In genomic region chr3:159950156-159950898, GRCh38 we compare ENCODE assay signal across 11 cellular contexts. TPM values are rescaled to one million over a fixed set of nuclear protein-coding genes. Genes with fewer than 3 reads are reported as not detected.
DNase-seq lines count a peak whose midpoint lies in the region; ATAC-seq, FAIRE-seq and TF ChIP-seq lines count a peak whose summit lies in the region.
"Had no signal": no experiment of that assay in that cellular context is flagged by ENCODE, and none has a peak within 500 bp of the region (broad histone marks: within the 10 kb centered on the region; RNA-seq: fewer than 3 reads in every experiment).

No MANE protein-coding gene starts in this region.

- H3K36me3 Mint-ChIP-seq in activated CD4-positive, alpha-beta T cell treated with anti-CD3 and anti-CD28 coated beads, Interleukin-2, amount 10 ng/mL, durations not matched to agents 24 days and 14 days (ENCODE audit: low read depth), result no peaks in the 10 kb centered on the region

- peaks cover 31% of the 10 kb centered on the region for H3K27me3 Mint-ChIP-seq in activated CD4-positive, alpha-beta T cell treated with anti-CD3 and anti-CD28 coated beads, Interleukin-2, amount 10 ng/mL, durations not matched to agents 24 days and 14 days

- no peak for TF ChIP-seq POLR2A in GM12891 (IDR thresholded peaks at IDR 0.05; ENCODE audit: low read depth, low read length)

- no peaks in the 10 kb centered on the region for H3K9me3 Mint-ChIP-seq in activated CD4-positive, alpha-beta T cell treated with anti-CD3 and anti-CD28 coated beads, Interleukin-2, amount 10 ng/mL, durations not matched to agents 24 days and 14 days

- H3K9me3 ChIP-seq in left ventricle myocardium inferior (replicated peaks), result no peaks in the 10 kb centered on the region
- H3K9me3 ChIP-seq: upper lobe of left lung had no signal

- H3K4me1 ChIP-seq in left ventricle myocardium inferior, result no peaks in the 10 kb centered on the region
- H3K4me1 ChIP-seq: upper lobe of left lung had no signal

- no peak overlapping the region for H3K4me3 Mint-ChIP-seq in activated CD4-positive, alpha-beta T cell treated with anti-CD3 and anti-CD28 coated beads, Interleukin-2, amount 10 ng/mL, durations not matched to agents 24 days and 14 days

- ATAC-seq in GM19467 (IDR thresholded peaks at IDR 0.05; ENCODE audit: unreplicated experiment), result peak; percentile 71
- ATAC-seq in HG03025 (IDR thresholded peaks at IDR 0.05; ENCODE audit: low FRiP score, unreplicated experiment), result peak; percentile 69
- ATAC-seq in HG03521 (IDR thresholded peaks at IDR 0.05; ENCODE audit: unreplicated experiment), result no peak

- H3K4me1 Mint-ChIP-seq in activated CD4-positive, alpha-beta T cell treated with anti-CD3 and anti-CD28 coated beads, Interleukin-2, amount 10 ng/mL, durations not matched to agents 24 days and 14 days, result no peaks in the 10 kb centered on the region

- no peak for TF ChIP-seq CTCF in left ventricle myocardium inferior (IDR thresholded peaks at IDR 0.05; ENCODE audit: borderline replicate concordance)

- no peak overlapping the region for H3K4me3 ChIP-seq in left ventricle myocardium inferior
- H3K4me3 ChIP-seq: upper lobe of left lung had no signal

- no peaks in the 10 kb centered on the region for H3K36me3 ChIP-seq in left ventricle myocardium inferior
- H3K36me3 ChIP-seq: upper lobe of left lung had no signal

- H3K27ac Mint-ChIP-seq in activated CD4-positive, alpha-beta T cell treated with anti-CD3 and anti-CD28 coated beads, Interleukin-2, amount 10 ng/mL, durations not matched to agents 24 days and 14 days, result no peak overlapping the region

- DNase-seq in GM12891 (ENCODE audit: insufficient read length, low spot score) (no peak), NOMO-1 (lab: John Stamatoyannopoulos, UW; ENCODE audit: unreplicated experiment in 2 of 2) (peak; percentile 82 to 90), left ventricle myocardium inferior (no peak), retina (no peak)
- DNase-seq in activated CD4-positive, alpha-beta T cell treated with anti-CD3 and anti-CD28 coated beads, Interleukin-2, amount 10 ng/mL, durations not matched to agents 24 days and 14 days, result no peak
- DNase-seq: nucleus accumbens, upper lobe of left lung had no signal

- no peak overlapping the region for H3K27ac ChIP-seq in left ventricle myocardium inferior (replicated peaks)
- H3K27ac ChIP-seq: upper lobe of left lung had no signal

- no peaks in the 10 kb centered on the region for H3K27me3 ChIP-seq in left ventricle myocardium inferior (ENCODE audit: low read depth)
- H3K27me3 ChIP-seq: upper lobe of left lung had no signal

- FAIRE-seq in GM12891 (lab: Jason Lieb, UNC), result peak; percentile 70
- FAIRE-seq: islet of Langerhans had no signal

- intact Hi-C loops in left ventricle myocardium inferior (cut with micrococcal nuclease), result no loop called here
- intact Hi-C loops in activated CD4-positive, alpha-beta T cell treated with anti-CD3 and anti-CD28 coated beads, Interleukin-2, amount 10 ng/mL, durations not matched to agents 24 days and 14 days (cut with micrococcal nuclease), result no loop called here

TF ChIP-seq in GM12891, 5 proteins besides CTCF, POLR2A, EP300 and RAD21:
- no peak for TF ChIP-seq POU2F2 (IDR thresholded peaks at IDR 0.05; ENCODE audit: low read depth, low read length)
- no peak for TF ChIP-seq POLR2AphosphoS5 (IDR thresholded peaks at IDR 0.05; ENCODE audit: low read depth, low read length)
- no peak for TF ChIP-seq PAX5 (IDR thresholded peaks at IDR 0.05; ENCODE audit: insufficient read depth, low read length, severe bottlenecking)
- peak; percentile 98 for TF ChIP-seq SPI1 (IDR thresholded peaks at IDR 0.05; ENCODE audit: low read depth, low read length)

RNA-seq across cellular contexts. Expression of gene IL12A, which starts 38.3 kb away (rescaled TPM):
- polyA plus RNA-seq in GM12891 (2012; ENCODE audit: low read depth, missing spikeins), result 1.1 TPM
- total RNA-seq in left ventricle myocardium inferior, result 0.60 TPM
- total RNA-seq in activated CD4-positive, alpha-beta T cell treated with anti-CD3 and anti-CD28 coated beads, Interleukin-2, amount 10 ng/mL, durations not matched to agents 24 days and 14 days, result 0.21 and 0.59 TPM in 2 replicates

Comparison
In these comparisons a context has a peak if more than half of its experiments do, and no peak if none do; other contexts are left out.
1. DNase-seq: peak in NOMO-1 (2 of 2); none in GM12891 (single experiment), left ventricle myocardium inferior (single experiment), retina (single experiment) and activated CD4-positive, alpha-beta T cell treated with anti-CD3 and anti-CD28 coated beads, Interleukin-2, amount 10 ng/mL, durations not matched to agents 24 days and 14 days (single experiment).